Comparison of ENCODE assay signal across 1 cellular context in genomic region chr11:60970890-60971289, GRCh38.
TF ChIP-seq lines count a peak whose summit lies in the region.

No MANE protein-coding gene starts in this region.

TF ChIP-seq in GM23338, 12 proteins besides CTCF, POLR2A, EP300 and RAD21 (continued from another document):
- TF ChIP-seq ZNF462 (CRISPR knock-in tag; IDR thresholded peaks at IDR 0.05) = no peak
- no peak for TF ChIP-seq CREB1 (CRISPR knock-in tag; IDR thresholded peaks at IDR 0.05; ENCODE audit: low read depth)
- TF ChIP-seq ZNF331 (CRISPR knock-in tag; IDR thresholded peaks at IDR 0.05; ENCODE audit: low read depth) = no peak
- no peak for TF ChIP-seq STAT1 (IDR thresholded peaks at IDR 0.05; ENCODE audit: unreplicated experiment)
- no peak for TF ChIP-seq NANOG (IDR thresholded peaks at IDR 0.05; ENCODE audit: borderline replicate concordance)
- TF ChIP-seq JUNB (IDR thresholded peaks at IDR 0.05; ENCODE audit: unreplicated experiment) = no peak
- TF ChIP-seq POLR2AphosphoS5 (IDR thresholded peaks at IDR 0.05; ENCODE audit: low read depth) = no peak
